ENCODE assay signal across 22 cellular contexts in genomic region chr2:187936228-187936627, GRCh38.
"Had no signal": no experiment of that assay in that cellular context is flagged by ENCODE, and none has a peak within 500 bp of the region (broad histone marks: within the 10 kb centered on the region; RNA-seq: fewer than 3 reads in every experiment).

No MANE protein-coding gene starts in this region.

- DNase-seq: activated CD4-positive, alpha-beta T cell treated with anti-CD3 and anti-CD28 coated beads for 4 hours; activated CD4-positive, alpha-beta T cell treated with anti-CD3 and anti-CD28 coated beads, Interleukin-2, amount 50 U/mL, for 4 hours; activated CD8-positive, alpha-beta memory T cell treated with anti-CD3 and anti-CD28 coated beads for 24 hours; activated effector memory CD4-positive, alpha-beta T cell treated with Interleukin-2 at 50 U/mL for 16 hours; activated naive CD4-positive, alpha-beta T cell treated with Interleukin-2 at 50 U/mL for 16 hours; activated naive CD8-positive, alpha-beta T cell treated with anti-CD3 and anti-CD28 coated beads for 36 hours; adrenal gland; aorta; body of pancreas; dermis blood vessel endothelial cell; effector CD4-positive, alpha-beta T cell; foreskin keratinocyte; heart right ventricle; midbrain; naive thymus-derived CD4-positive, alpha-beta T cell; nucleus accumbens; psoas muscle; stimulated activated CD4-positive, alpha-beta T cell treated with anti-CD3 and anti-CD28 coated beads, Interleukin-15, amount 100 ng/mL, for 24 hours; stimulated activated CD4-positive, alpha-beta T cell treated with anti-CD3 and anti-CD28 coated beads, Interleukin-2, amount 100 ng/mL, for 24 hours; stimulated activated naive B cell treated with anti-CD40 and anti-IgM and Interleukin-4, amounts not matched to agents 10 μg/mL and 1 μg/mL and 100 μg/mL, for 72 hours; tibial artery; upper lobe of right lung had no signal
